Comparison of ENCODE assay signal across 1 cellular context in the genomic region with DNA sequence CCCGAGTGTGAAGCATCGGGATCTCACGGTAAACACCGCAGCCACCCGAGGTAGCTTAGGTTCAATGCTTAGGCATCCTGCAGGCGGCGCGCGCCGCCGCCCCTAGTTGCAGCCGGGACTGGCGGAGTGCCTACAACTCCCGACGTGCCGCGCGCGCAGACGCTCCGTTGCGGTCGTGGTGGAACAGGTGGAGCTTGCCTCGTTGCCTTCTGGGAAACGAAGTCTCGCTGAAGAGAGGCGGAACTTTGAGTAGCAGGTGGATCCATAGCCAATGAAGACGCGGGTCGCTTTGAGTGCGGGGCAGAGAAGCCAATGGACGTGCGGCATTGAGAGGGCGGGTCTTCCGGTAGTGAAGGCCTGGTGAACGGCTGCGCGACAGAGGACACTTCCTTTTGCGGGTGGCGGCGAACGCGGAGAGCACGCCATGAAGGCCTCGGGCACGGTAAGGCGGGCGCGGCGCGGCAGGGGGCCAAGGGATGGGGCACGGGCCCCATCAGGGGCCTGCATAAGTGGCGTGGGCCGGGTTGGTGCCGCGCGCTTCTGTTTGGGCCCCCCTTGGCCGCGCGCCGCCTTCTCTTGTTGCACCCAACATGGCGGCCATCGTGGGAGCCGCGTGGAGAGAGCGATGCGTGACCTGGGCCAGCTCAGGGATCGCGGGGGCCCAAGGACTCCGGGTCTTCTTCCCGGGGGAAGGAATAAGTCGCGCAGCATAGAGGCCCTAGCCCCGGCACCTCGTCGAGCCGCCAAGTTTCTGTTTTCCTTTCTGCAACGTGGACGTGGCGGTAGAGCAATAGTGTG.
A peak's percentile ranks its signal among the peaks of the same experiment; 100 is the strongest.
TF ChIP-seq lines count a peak whose summit lies in the region.

A gene (plus strand): TSS at position 378 of the 798 bp plus-strand sequence. CDS start 47 bp downstream, at position 425.

TF ChIP-seq in HepG2, 621 proteins besides CTCF, POLR2A, EP300 and RAD21 (continued from another document and continues in another):
- TF ChIP-seq, protein P1, sequence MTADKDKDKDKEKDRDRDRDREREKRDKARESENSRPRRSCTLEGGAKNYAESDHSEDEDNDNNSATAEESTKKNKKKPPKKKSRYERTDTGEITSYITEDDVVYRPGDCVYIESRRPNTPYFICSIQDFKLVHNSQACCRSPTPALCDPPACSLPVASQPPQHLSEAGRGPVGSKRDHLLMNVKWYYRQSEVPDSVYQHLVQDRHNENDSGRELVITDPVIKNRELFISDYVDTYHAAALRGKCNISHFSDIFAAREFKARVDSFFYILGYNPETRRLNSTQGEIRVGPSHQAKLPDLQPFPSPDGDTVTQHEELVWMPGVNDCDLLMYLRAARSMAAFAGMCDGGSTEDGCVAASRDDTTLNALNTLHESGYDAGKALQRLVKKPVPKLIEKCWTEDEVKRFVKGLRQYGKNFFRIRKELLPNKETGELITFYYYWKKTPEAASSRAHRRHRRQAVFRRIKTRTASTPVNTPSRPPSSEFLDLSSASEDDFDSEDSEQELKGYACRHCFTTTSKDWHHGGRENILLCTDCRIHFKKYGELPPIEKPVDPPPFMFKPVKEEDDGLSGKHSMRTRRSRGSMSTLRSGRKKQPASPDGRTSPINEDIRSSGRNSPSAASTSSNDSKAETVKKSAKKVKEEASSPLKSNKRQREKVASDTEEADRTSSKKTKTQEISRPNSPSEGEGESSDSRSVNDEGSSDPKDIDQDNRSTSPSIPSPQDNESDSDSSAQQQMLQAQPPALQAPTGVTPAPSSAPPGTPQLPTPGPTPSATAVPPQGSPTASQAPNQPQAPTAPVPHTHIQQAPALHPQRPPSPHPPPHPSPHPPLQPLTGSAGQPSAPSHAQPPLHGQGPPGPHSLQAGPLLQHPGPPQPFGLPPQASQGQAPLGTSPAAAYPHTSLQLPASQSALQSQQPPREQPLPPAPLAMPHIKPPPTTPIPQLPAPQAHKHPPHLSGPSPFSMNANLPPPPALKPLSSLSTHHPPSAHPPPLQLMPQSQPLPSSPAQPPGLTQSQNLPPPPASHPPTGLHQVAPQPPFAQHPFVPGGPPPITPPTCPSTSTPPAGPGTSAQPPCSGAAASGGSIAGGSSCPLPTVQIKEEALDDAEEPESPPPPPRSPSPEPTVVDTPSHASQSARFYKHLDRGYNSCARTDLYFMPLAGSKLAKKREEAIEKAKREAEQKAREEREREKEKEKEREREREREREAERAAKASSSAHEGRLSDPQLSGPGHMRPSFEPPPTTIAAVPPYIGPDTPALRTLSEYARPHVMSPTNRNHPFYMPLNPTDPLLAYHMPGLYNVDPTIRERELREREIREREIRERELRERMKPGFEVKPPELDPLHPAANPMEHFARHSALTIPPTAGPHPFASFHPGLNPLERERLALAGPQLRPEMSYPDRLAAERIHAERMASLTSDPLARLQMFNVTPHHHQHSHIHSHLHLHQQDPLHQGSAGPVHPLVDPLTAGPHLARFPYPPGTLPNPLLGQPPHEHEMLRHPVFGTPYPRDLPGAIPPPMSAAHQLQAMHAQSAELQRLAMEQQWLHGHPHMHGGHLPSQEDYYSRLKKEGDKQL (CRISPR knock-in tag; IDR thresholded peaks at IDR 0.05; ENCODE audit: low read depth), result no peak
- TF ChIP-seq ZNF720 (CRISPR knock-in tag; IDR thresholded peaks at IDR 0.05) (no peak), SIN3A (IDR thresholded peaks at IDR 0.05; ENCODE audit: borderline replicate concordance, low read depth, low read length) (peak; percentile 90; the same call in 1 of the 2 replicates), ATF1 (CRISPR knock-in tag; IDR thresholded peaks at IDR 0.05) (no peak), ZNF569 (CRISPR knock-in tag; IDR thresholded peaks at IDR 0.05; ENCODE audit: borderline replicate concordance) (no peak), XRCC5 (optimal IDR thresholded peaks at IDR 0.05; ENCODE audit: low read length) (peak; percentile 98), ZSCAN12 (CRISPR knock-in tag; IDR thresholded peaks at IDR 0.05) (no peak), ZNF766 (CRISPR knock-in tag; IDR thresholded peaks at IDR 0.05; ENCODE audit: borderline replicate concordance) (peak; percentile 90), DNMT3B (CRISPR knock-in tag; conservative IDR thresholded peaks at IDR 0.05) (no peak), AHR (CRISPR knock-in tag; IDR thresholded peaks at IDR 0.05) (peak; percentile 61; the same call in 1 of the 2 replicates), TOE1 (CRISPR knock-in tag; IDR thresholded peaks at IDR 0.05) (no peak), RXRA (CRISPR knock-in tag; IDR thresholded peaks at IDR 0.05) (peak; percentile 38; the same call in 1 of the 2 replicates), RARG (CRISPR knock-in tag; IDR thresholded peaks at IDR 0.05; ENCODE audit: low read depth) (no peak)
- TF ChIP-seq, protein P2, sequence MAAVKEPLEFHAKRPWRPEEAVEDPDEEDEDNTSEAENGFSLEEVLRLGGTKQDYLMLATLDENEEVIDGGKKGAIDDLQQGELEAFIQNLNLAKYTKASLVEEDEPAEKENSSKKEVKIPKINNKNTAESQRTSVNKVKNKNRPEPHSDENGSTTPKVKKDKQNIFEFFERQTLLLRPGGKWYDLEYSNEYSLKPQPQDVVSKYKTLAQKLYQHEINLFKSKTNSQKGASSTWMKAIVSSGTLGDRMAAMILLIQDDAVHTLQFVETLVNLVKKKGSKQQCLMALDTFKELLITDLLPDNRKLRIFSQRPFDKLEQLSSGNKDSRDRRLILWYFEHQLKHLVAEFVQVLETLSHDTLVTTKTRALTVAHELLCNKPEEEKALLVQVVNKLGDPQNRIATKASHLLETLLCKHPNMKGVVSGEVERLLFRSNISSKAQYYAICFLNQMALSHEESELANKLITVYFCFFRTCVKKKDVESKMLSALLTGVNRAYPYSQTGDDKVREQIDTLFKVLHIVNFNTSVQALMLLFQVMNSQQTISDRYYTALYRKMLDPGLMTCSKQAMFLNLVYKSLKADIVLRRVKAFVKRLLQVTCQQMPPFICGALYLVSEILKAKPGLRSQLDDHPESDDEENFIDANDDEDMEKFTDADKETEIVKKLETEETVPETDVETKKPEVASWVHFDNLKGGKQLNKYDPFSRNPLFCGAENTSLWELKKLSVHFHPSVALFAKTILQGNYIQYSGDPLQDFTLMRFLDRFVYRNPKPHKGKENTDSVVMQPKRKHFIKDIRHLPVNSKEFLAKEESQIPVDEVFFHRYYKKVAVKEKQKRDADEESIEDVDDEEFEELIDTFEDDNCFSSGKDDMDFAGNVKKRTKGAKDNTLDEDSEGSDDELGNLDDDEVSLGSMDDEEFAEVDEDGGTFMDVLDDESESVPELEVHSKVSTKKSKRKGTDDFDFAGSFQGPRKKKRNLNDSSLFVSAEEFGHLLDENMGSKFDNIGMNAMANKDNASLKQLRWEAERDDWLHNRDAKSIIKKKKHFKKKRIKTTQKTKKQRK (IDR thresholded peaks at IDR 0.05; ENCODE audit: low read length), result peak; percentile 76
- TF ChIP-seq, protein P3, sequence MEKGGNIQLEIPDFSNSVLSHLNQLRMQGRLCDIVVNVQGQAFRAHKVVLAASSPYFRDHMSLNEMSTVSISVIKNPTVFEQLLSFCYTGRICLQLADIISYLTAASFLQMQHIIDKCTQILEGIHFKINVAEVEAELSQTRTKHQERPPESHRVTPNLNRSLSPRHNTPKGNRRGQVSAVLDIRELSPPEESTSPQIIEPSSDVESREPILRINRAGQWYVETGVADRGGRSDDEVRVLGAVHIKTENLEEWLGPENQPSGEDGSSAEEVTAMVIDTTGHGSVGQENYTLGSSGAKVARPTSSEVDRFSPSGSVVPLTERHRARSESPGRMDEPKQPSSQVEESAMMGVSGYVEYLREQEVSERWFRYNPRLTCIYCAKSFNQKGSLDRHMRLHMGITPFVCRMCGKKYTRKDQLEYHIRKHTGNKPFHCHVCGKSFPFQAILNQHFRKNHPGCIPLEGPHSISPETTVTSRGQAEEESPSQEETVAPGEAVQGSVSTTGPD (CRISPR knock-in tag; IDR thresholded peaks at IDR 0.05), result no peak
- TF ChIP-seq, protein P4, sequence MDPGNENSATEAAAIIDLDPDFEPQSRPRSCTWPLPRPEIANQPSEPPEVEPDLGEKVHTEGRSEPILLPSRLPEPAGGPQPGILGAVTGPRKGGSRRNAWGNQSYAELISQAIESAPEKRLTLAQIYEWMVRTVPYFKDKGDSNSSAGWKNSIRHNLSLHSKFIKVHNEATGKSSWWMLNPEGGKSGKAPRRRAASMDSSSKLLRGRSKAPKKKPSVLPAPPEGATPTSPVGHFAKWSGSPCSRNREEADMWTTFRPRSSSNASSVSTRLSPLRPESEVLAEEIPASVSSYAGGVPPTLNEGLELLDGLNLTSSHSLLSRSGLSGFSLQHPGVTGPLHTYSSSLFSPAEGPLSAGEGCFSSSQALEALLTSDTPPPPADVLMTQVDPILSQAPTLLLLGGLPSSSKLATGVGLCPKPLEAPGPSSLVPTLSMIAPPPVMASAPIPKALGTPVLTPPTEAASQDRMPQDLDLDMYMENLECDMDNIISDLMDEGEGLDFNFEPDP (CRISPR knock-in tag; conservative IDR thresholded peaks at IDR 0.05), result no peak
- TF ChIP-seq, protein P5, sequence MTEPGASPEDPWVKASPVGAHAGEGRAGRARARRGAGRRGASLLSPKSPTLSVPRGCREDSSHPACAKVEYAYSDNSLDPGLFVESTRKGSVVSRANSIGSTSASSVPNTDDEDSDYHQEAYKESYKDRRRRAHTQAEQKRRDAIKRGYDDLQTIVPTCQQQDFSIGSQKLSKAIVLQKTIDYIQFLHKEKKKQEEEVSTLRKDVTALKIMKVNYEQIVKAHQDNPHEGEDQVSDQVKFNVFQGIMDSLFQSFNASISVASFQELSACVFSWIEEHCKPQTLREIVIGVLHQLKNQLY (CRISPR knock-in tag; IDR thresholded peaks at IDR 0.05), result no peak
- TF ChIP-seq, protein P6, sequence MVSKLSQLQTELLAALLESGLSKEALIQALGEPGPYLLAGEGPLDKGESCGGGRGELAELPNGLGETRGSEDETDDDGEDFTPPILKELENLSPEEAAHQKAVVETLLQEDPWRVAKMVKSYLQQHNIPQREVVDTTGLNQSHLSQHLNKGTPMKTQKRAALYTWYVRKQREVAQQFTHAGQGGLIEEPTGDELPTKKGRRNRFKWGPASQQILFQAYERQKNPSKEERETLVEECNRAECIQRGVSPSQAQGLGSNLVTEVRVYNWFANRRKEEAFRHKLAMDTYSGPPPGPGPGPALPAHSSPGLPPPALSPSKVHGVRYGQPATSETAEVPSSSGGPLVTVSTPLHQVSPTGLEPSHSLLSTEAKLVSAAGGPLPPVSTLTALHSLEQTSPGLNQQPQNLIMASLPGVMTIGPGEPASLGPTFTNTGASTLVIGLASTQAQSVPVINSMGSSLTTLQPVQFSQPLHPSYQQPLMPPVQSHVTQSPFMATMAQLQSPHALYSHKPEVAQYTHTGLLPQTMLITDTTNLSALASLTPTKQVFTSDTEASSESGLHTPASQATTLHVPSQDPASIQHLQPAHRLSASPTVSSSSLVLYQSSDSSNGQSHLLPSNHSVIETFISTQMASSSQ (IDR thresholded peaks at IDR 0.05; ENCODE audit: low read depth), result no peak
- TF ChIP-seq, protein P6 (CRISPR knock-in tag; IDR thresholded peaks at IDR 0.05; ENCODE audit: borderline replicate concordance), result no peak; the same call in 1 of the 2 replicates
- TF ChIP-seq, protein P7, sequence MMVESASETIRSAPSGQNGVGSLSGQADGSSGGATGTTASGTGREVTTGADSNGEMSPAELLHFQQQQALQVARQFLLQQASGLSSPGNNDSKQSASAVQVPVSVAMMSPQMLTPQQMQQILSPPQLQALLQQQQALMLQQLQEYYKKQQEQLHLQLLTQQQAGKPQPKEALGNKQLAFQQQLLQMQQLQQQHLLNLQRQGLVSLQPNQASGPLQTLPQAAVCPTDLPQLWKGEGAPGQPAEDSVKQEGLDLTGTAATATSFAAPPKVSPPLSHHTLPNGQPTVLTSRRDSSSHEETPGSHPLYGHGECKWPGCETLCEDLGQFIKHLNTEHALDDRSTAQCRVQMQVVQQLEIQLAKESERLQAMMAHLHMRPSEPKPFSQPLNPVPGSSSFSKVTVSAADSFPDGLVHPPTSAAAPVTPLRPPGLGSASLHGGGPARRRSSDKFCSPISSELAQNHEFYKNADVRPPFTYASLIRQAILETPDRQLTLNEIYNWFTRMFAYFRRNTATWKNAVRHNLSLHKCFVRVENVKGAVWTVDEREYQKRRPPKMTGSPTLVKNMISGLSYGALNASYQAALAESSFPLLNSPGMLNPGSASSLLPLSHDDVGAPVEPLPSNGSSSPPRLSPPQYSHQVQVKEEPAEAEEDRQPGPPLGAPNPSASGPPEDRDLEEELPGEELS (CRISPR knock-in tag; IDR thresholded peaks at IDR 0.05), result no peak
